Comparison of ENCODE assay signal across 1 cellular context in the genomic region with DNA sequence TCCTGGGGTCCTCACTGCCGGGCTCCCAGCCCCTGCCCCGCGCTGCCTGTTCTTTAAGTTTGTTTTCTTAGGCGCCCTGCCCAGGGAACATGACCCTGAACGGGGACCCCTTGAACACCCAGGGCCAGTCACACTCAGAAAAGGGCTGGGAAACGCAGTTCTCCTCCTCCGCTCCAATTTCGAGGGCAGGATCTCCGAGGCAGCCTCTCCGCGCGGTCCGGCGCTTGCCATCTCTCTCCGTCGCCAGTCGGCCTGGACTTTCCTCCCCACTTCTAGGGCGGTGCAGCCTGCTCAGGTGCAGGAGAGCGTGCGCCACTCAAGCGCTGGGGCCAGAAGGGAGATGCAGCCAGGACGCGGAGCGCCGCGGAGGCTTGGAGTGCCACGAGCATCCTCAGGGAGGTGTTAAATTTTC.
TF ChIP-seq lines count a peak whose summit lies in the region.

No MANE protein-coding gene starts in this region.

TF ChIP-seq in H1, 55 proteins besides CTCF, POLR2A, EP300 and RAD21:
- no peak for TF ChIP-seq CHD2 (IDR thresholded peaks at IDR 0.05; ENCODE audit: low read length)
- TF ChIP-seq MAX (IDR thresholded peaks at IDR 0.05) = peak; percentile 46; the same call in 1 of the 2 replicates
- TF ChIP-seq SIRT6 (IDR thresholded peaks at IDR 0.05; ENCODE audit: low read length) = no peak
- no peak for TF ChIP-seq ATF3 (IDR thresholded peaks at IDR 0.05; ENCODE audit: insufficient read depth, low read depth, low read length)
- peak; percentile 96 for TF ChIP-seq EZH2 (IDR thresholded peaks at IDR 0.05; ENCODE audit: low read depth, low read length, severe bottlenecking)
- peak; percentile 79 for TF ChIP-seq RNF2 (IDR thresholded peaks at IDR 0.05; ENCODE audit: borderline replicate concordance, low read depth, low read length, missing control alignments, poor library complexity, severe bottlenecking)
- TF ChIP-seq SAP30 (IDR thresholded peaks at IDR 0.05; ENCODE audit: insufficient read depth, insufficient replicate concordance, low read length) = no peak
- no peak for TF ChIP-seq BACH1 (IDR thresholded peaks at IDR 0.05; ENCODE audit: low read length)
- peak; percentile 83 for TF ChIP-seq KDM4A (IDR thresholded peaks at IDR 0.05; ENCODE audit: low read depth, low read length, severe bottlenecking)
- no peak for TF ChIP-seq BCL11A (IDR thresholded peaks at IDR 0.05; ENCODE audit: low read depth in 2 of 2, low read length in 2 of 2)
- TF ChIP-seq SUZ12 (IDR thresholded peaks at IDR 0.05; ENCODE audit: low read length) = peak; percentile 93
- no peak for TF ChIP-seq ASH2L (IDR thresholded peaks at IDR 0.05; ENCODE audit: low read length)
- TF ChIP-seq MAFK (IDR thresholded peaks at IDR 0.05; ENCODE audit: low read depth, low read length) = no peak
